ENCODE assay signal across 8 cellular contexts in the genomic region with DNA sequence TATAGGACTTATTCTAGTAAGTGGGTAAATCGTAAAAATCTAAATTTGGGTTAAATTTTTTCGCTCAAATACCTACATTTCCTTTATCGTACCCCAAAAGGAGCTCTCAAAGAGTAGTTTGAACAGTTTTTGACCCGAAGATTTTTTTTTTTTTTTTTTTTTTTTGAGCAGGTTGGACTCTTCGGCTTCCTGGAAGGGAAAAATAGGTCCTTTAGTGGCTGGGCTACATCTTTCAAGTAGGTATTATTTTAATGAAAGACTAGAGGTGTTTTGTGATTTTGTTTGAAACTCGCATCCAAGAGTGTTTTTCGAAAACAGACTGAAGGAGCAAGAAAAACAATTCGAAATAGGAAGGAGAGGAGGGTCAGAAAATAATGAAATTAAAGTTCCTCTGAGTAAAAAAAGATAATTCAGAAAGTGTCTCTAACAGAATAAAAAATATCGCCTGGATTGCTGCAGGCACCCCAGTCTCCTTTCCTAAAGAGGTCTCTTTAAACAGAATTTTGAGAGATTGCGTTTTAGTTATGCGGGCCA. TPM values are rescaled to one million over a fixed set of nuclear protein-coding genes. Genes with fewer than 3 reads are reported as not detected.
DNase-seq lines count a peak whose midpoint lies in the region; ATAC-seq, FAIRE-seq and TF ChIP-seq lines count a peak whose summit lies in the region.

No MANE protein-coding gene starts in this region.

- intact Hi-C loops in Panc1 (cut with micrococcal nuclease; ENCODE audit: unreplicated experiment), result no loop called here
- intact Hi-C loops in pancreas (cut with DNase I), result no loop called here

- H3K9me3 ChIP-seq in Panc1 (ENCODE audit: control insufficient read depth, insufficient read depth, low read depth, low read length) (no peaks in the 10 kb centered on the region), pancreas (no peaks in the 10 kb centered on the region)

- H3K27me3 ChIP-seq in Panc1 (ENCODE audit: control insufficient read depth, insufficient read depth, low read length) (no peaks in the 10 kb centered on the region), pancreas (no peaks in the 10 kb centered on the region)

- in situ Hi-C loops in Panc1 (cut with HindIII; ENCODE audit: low pct_unique_long_range_greater_than_20kb, low sequenced_read_pairs), result no loop called here

- WGBS in pancreas, 2 donors, result 16 to 24% methylated on average over 11 of the region's 11 CpGs

- TF ChIP-seq CTCF in Panc1 (IDR thresholded peaks at IDR 0.05) (no peak), epithelial cell of proximal tubule (conservative IDR thresholded peaks at IDR 0.05; ENCODE audit: low read depth, low read length) (no peak), pancreas (IDR thresholded peaks at IDR 0.05) (no peak)

- POLR2A ChIA-PET in Panc1 (lab: Charles Lee), result interaction anchor here (0.6 kb wide), 2 partner anchors 39 to 65 kb away, joined by 3 to 16 read pairs; no protein-coding TSS in a partner anchor

- BruUV-seq in Panc1 (replicated peaks; lab: Mats Ljungman, UMichigan), result no TSS peak

- H3K36me3 ChIP-seq in Panc1 (ENCODE audit: control insufficient read depth, insufficient read depth, low read length) (peaks cover 11% of the 10 kb centered on the region), pancreas (peaks cover 0 to 9% (median 4%) of the 10 kb centered on the region in 3 donors)

- H3K4me1 ChIP-seq in Panc1 (ENCODE audit: control insufficient read depth, insufficient read depth, low read length), result peaks cover 28% of the 10 kb centered on the region
- H3K4me1 ChIP-seq in pancreas, result peaks cover 10 to 36% (median 21%) of the 10 kb centered on the region in 3 donors

- FAIRE-seq in pancreas (lab: Jason Lieb, UNC), result no peak

- H3K27ac ChIP-seq in Panc1 (ENCODE audit: low read length), result peak overlapping the region; percentile 96
- peak overlapping the region in 3 of 4 donors; percentile 94 to 100 (median 99) for H3K27ac ChIP-seq in pancreas

- DNase-seq in DMS79 treated with DMSO at 0.1 percent for 48 hours (lab: John Stamatoyannopoulos, UW) (peak; percentile 61), DMS79 (lab: John Stamatoyannopoulos, UW) (no peak), Panc1 (ENCODE audit: low read depth, low spot score) (no peak), epithelial cell of proximal tubule (ENCODE audit: low read depth) (no peak), pancreas (no peak)
- no peak for DNase-seq in activated CD4-positive, alpha-beta T cell treated with anti-CD3 and anti-CD28 coated beads for 1 hour

- H3K4me3 ChIP-seq in Panc1 (ENCODE audit: low read depth in 2 of 2, low read length in 2 of 2), result peak overlapping the region; percentile 63 to 68
- peak overlapping the region; percentile 80 for H3K4me3 ChIP-seq in epithelial cell of proximal tubule (ENCODE audit: low read depth, low read length)
- peak overlapping the region; percentile 32 to 71 (median 65) for H3K4me3 ChIP-seq in pancreas

- ATAC-seq in Panc1 (no peak), pancreas (no peak), HG02870 (IDR thresholded peaks at IDR 0.05; ENCODE audit: unreplicated experiment) (no peak), GM18498 (IDR thresholded peaks at IDR 0.05; ENCODE audit: unreplicated experiment) (no peak)

- CTCF ChIA-PET in Panc1 (lab: Charles Lee), result no interaction called here

RNA-seq across cellular contexts. Expression of a gene that starts 6.0 kb away (rescaled TPM):
- total RNA-seq in Panc1 (2021; ENCODE audit: unreplicated experiment) (25.9 TPM), epithelial cell of proximal tubule (14.3 and 41.7 TPM in 2 replicates), pancreas (10 to 100 TPM; 12.8 to 23.7 (median 16.9) TPM)
- polyA plus RNA-seq in Panc1 (2012; ENCODE audit: insufficient read length), result 34.2 TPM
- polyA plus RNA-seq in pancreas, result 10 to 100 TPM; 12.1 to 19.1 TPM

RNA-seq across cellular contexts. Expression of a gene that starts 27.2 kb away (rescaled TPM):
- total RNA-seq in Panc1 (2021; ENCODE audit: unreplicated experiment) (0.82 TPM), epithelial cell of proximal tubule (0.80 and 1.1 TPM in 2 replicates), pancreas (under 1 TPM in 4 of 6 donors, not detected in 2; 0.16 to 0.58 (median 0.26) TPM)
- 0.61 TPM for polyA plus RNA-seq in Panc1 (2012; ENCODE audit: insufficient read length)
- under 1 TPM; 0.27 to 0.82 TPM for polyA plus RNA-seq in pancreas
